Comparison of ENCODE assay signal across 10 cellular contexts in genomic region chr13:29304148-29304547, GRCh38.
"Had no signal": no experiment of that assay in that cellular context is flagged by ENCODE, and none has a peak within 500 bp of the region (broad histone marks: within the 10 kb centered on the region; RNA-seq: fewer than 3 reads in every experiment).

No MANE protein-coding gene starts in this region.

- FAIRE-seq: H1, H54 had no signal

- DNase-seq: GM23248, GOT3, H7, H9, HCEC 1CT, HFFc6 had no signal

- H3K4me3 ChIP-seq: GM23248, GM23338, HAP-1 had no signal

- H3K27ac ChIP-seq: GM23248 had no signal

- H3K9me3 ChIP-seq: HAP-1 had no signal

- H3K36me3 ChIP-seq: HAP-1 had no signal

- H3K4me1 ChIP-seq: HAP-1 had no signal
